8 cellular contexts compared by ENCODE assay signal in genomic region chr11:86174101-86175046, GRCh38.
DNase-seq lines count a peak whose midpoint lies in the region; ATAC-seq and TF ChIP-seq lines count a peak whose summit lies in the region.
"Had no signal": no experiment of that assay in that cellular context is flagged by ENCODE, and none has a peak within 500 bp of the region (broad histone marks: within the 10 kb centered on the region; RNA-seq: fewer than 3 reads in every experiment).

No MANE protein-coding gene starts in this region.

- H3K4me3 ChIP-seq in lower leg skin (ENCODE audit: low read depth, poor library complexity, severe bottlenecking) (no peak overlapping the region), upper lobe of right lung (no peak overlapping the region)

- no peaks in the 10 kb centered on the region for H3K36me3 ChIP-seq in upper lobe of right lung

- TF ChIP-seq POLR2A in lower leg skin (IDR thresholded peaks at IDR 0.05), result no peak

- peak; percentile 99 for DNase-seq in NCI-H226
- DNase-seq in dedifferentiated amniotic fluid mesenchymal stem cell (ENCODE audit: extremely low spot score), result peak; percentile 89
- peak; percentile 61 to 87 for DNase-seq in lower leg skin (ENCODE audit: low spot score in 2 of 2)
- DNase-seq in upper lobe of right lung, result no peak
- no peak for DNase-seq in GM13976 (ENCODE audit: low spot score)
- DNase-seq in UCSD-AML1 (lab: John Stamatoyannopoulos, UW; ENCODE audit: unreplicated experiment), result no peak
- DNase-seq: effector CD4-positive, alpha-beta T cell had no signal

- H3K4me1 ChIP-seq in upper lobe of right lung, result peaks cover 27% of the 10 kb centered on the region

- intact Hi-C loops in lower leg skin (cut with DNase I; ENCODE audit: low total_unique reads) (no loop called here), upper lobe of right lung (cut with DNase I) (no loop called here)

- peak overlapping the region; percentile 58 for H3K27ac ChIP-seq in upper lobe of right lung

- no peaks in the 10 kb centered on the region for H3K9me3 ChIP-seq in upper lobe of right lung

- TF ChIP-seq CTCF in lower leg skin (IDR thresholded peaks at IDR 0.05), result no peak
- TF ChIP-seq CTCF in upper lobe of right lung (IDR thresholded peaks at IDR 0.05), result no peak
- TF ChIP-seq CTCF in GM13976 (IDR thresholded peaks at IDR 0.05; ENCODE audit: borderline replicate concordance, control extremely low read depth, extremely low read depth, insufficient read depth, missing control alignments), result no peak

- ATAC-seq in upper lobe of right lung (peak; percentile 73), GM18909 (IDR thresholded peaks at IDR 0.05; ENCODE audit: poor library complexity, unreplicated experiment) (no peak)

- no peaks in the 10 kb centered on the region for H3K27me3 ChIP-seq in upper lobe of right lung

- 19 to 34% methylated on average over 8 of the region's 8 CpGs for WGBS in lower leg skin, 2 donors

- in situ Hi-C loops in GM13976 (cut with MboI; ENCODE audit: low sequenced_read_pairs, unreplicated experiment), result no loop called here

Comparison
In these comparisons a context has a peak if more than half of its experiments do, and no peak if none do; other contexts are left out.
1. DNase-seq: peak in NCI-H226 (single experiment), dedifferentiated amniotic fluid mesenchymal stem cell (single experiment) and lower leg skin (2 of 2); none in upper lobe of right lung (single experiment), GM13976 (single experiment) and UCSD-AML1 (single experiment).